ENCODE assay signal across 19 cellular contexts in genomic region chr16:3317315-3317999, GRCh38. TPM values are rescaled to one million over a fixed set of nuclear protein-coding genes. Genes with fewer than 3 reads are reported as not detected.
DNase-seq lines count a peak whose midpoint lies in the region; ATAC-seq, FAIRE-seq and TF ChIP-seq lines count a peak whose summit lies in the region.
"Had no signal": no experiment of that assay in that cellular context is flagged by ENCODE, and none has a peak within 500 bp of the region (broad histone marks: within the 10 kb centered on the region; RNA-seq: fewer than 3 reads in every experiment).

No MANE protein-coding gene starts in this region.

- no peak for FAIRE-seq in D721Med (lab: Jason Lieb, UNC)
- FAIRE-seq: GM18507, urothelium cell line had no signal

- peaks cover 35 to 62% of the 10 kb centered on the region in 2 donors for H3K36me3 ChIP-seq in muscle layer of duodenum (ENCODE audit: control insufficient read depth in 1 of 2, insufficient read depth in 2 of 2, low read length in 2 of 2)

- no peak for ATAC-seq in HG03342 (IDR thresholded peaks at IDR 0.05; ENCODE audit: unreplicated experiment)
- ATAC-seq: heart right ventricle, left ventricle myocardium superior had no signal

- DNase-seq in DMS53 (lab: John Stamatoyannopoulos, UW) (peak; percentile 7), DMS53 treated with DMSO at 0.1 percent for 48 hours (lab: John Stamatoyannopoulos, UW; ENCODE audit: unreplicated experiment) (no peak), LHCN-M2 (ENCODE audit: low read depth) (peak; percentile 18), cardiac fibroblast (ENCODE audit: low read depth in 2 of 2) (peak; percentile 18 to 44), D721Med (ENCODE audit: insufficient read length, low spot score) (no peak)
- DNase-seq in activated naive CD4-positive, alpha-beta T cell treated with Interleukin-2 at 50 U/mL for 16 hours: no peak
- DNase-seq: activated CD8-positive, alpha-beta memory T cell treated with anti-CD3 and anti-CD28 coated beads, Interleukin-2, amount 50 U/mL, for 4 hours; DND-41; heart right ventricle; left ventricle myocardium superior; NCI-H510A; SHP77 had no signal

- no peaks in the 10 kb centered on the region for H3K27me3 ChIP-seq in muscle layer of duodenum (ENCODE audit: low read depth, low read length)
- H3K27me3 ChIP-seq: heart right ventricle had no signal

- peaks cover 75 to 94% of the 10 kb centered on the region in 2 donors for H3K9me3 ChIP-seq in muscle layer of duodenum (ENCODE audit: control insufficient read depth in 1 of 2, low read length in 2 of 2)

- no peak for TF ChIP-seq CTCF in cardiac fibroblast (IDR thresholded peaks at IDR 0.05; ENCODE audit: low read depth, low read length)
- TF ChIP-seq CTCF in D721Med (IDR thresholded peaks at IDR 0.05; ENCODE audit: insufficient read depth, missing control alignments): no peak

- no peak overlapping the region for H3K27ac ChIP-seq in muscle layer of duodenum (ENCODE audit: low read length)
- H3K27ac ChIP-seq: heart right ventricle, VCaP had no signal

- H3K4me1 ChIP-seq in muscle layer of duodenum (ENCODE audit: control insufficient read depth in 1 of 2, insufficient read depth in 2 of 2, low read length in 2 of 2): no peaks in the 10 kb centered on the region
- H3K4me1 ChIP-seq: heart right ventricle had no signal

- H3K4me3 ChIP-seq in cardiac fibroblast (replicated peaks in 1 of 2; ENCODE audit: low read depth in 2 of 2, low read length in 2 of 2) (no peak overlapping the region), muscle layer of duodenum (ENCODE audit: low read depth in 1 of 2, low read length in 2 of 2) (peak overlapping the region; percentile 42 to 86)
- H3K4me3 ChIP-seq: heart right ventricle had no signal

RNA-seq across cellular contexts. Expression of gene ZNF75A, which starts 12.2 kb away (rescaled TPM):
- total RNA-seq in LHCN-M2 (2014; rRNA removed): 15.8 and 18.7 TPM in 2 replicates
- 8.3 TPM for polyA plus RNA-seq in LHCN-M2 (2012)

RNA-seq across cellular contexts. Expression of gene TIGD7, which starts 12.2 kb away (rescaled TPM):
- 2.3 and 3.9 TPM in 2 replicates for total RNA-seq in LHCN-M2 (2014; rRNA removed)
- polyA plus RNA-seq in LHCN-M2 (2012): 1.2 TPM

RNA-seq across cellular contexts. Expression of gene ZNF263, which starts 34.2 kb away (rescaled TPM):
- total RNA-seq in LHCN-M2 (2014; rRNA removed): 35.5 and 43.5 TPM in 2 replicates
- 14.0 TPM for polyA plus RNA-seq in LHCN-M2 (2012)

RNA-seq across cellular contexts. Expression of gene OR2C1, which starts 38.2 kb away (rescaled TPM):
- 0.17 TPM in 1 of 2 replicates, not detected in the other for total RNA-seq in LHCN-M2 (2014; rRNA removed)
- 0.04 TPM for polyA plus RNA-seq in LHCN-M2 (2012)
- total RNA-seq: A172, left ventricle myocardium superior, omental fat pad had no signal

Comparison
In these comparisons a context has a peak if more than half of its experiments do, and no peak if none do; other contexts are left out.
1. DNase-seq: peak in DMS53 (single experiment), LHCN-M2 (single experiment) and cardiac fibroblast (2 of 2); none in DMS53 treated with DMSO at 0.1 percent for 48 hours (single experiment), D721Med (single experiment) and activated naive CD4-positive, alpha-beta T cell treated with Interleukin-2 at 50 U/mL for 16 hours (single experiment).
2. H3K4me3 ChIP-seq: peak in muscle layer of duodenum (2 of 2); none in cardiac fibroblast (0 of 2).